In genomic region chr17:16997514-16998429, GRCh38 we compare ENCODE assay signal across 10 cellular contexts.
DNase-seq lines count a peak whose midpoint lies in the region; ATAC-seq, FAIRE-seq and TF ChIP-seq lines count a peak whose summit lies in the region.
"Had no signal": no experiment of that assay in that cellular context is flagged by ENCODE, and none has a peak within 500 bp of the region (broad histone marks: within the 10 kb centered on the region; RNA-seq: fewer than 3 reads in every experiment).

No MANE protein-coding gene starts in this region.

- no peak for FAIRE-seq in D721Med (lab: Jason Lieb, UNC)

- in situ Hi-C loops in GM13977 (cut with MboI; ENCODE audit: low pct_unique_long_range_greater_than_20kb, low sequenced_read_pairs, unreplicated experiment), result no loop called here

- peak; percentile 59 for ATAC-seq in HG03442 (IDR thresholded peaks at IDR 0.05; ENCODE audit: unreplicated experiment)
- no peak for ATAC-seq in GM19328 (IDR thresholded peaks at IDR 0.05; ENCODE audit: unreplicated experiment)

- TF ChIP-seq CTCF in retinal pigment epithelial cell (conservative IDR thresholded peaks at IDR 0.05; ENCODE audit: low read depth, low read length), result peak; percentile 82
- TF ChIP-seq CTCF in D721Med (IDR thresholded peaks at IDR 0.05; ENCODE audit: insufficient read depth, missing control alignments), result no peak
- no peak for TF ChIP-seq CTCF in GM13977 (IDR thresholded peaks at IDR 0.05; ENCODE audit: extremely low read depth, insufficient read depth, missing control alignments)

- no peak overlapping the region for H3K4me3 ChIP-seq in retinal pigment epithelial cell (ENCODE audit: low read length)

- DNase-seq in activated gamma-delta T cell treated with Interleukin-2 at 50 U/mL for 16 hours (peak; percentile 76), activated gamma-delta T cell (lab: John Stamatoyannopoulos, UW) (no peak), retinal pigment epithelial cell (ENCODE audit: low read depth) (no peak), D721Med (ENCODE audit: insufficient read length, low spot score) (no peak), GM13977 (ENCODE audit: low spot score) (no peak)
- DNase-seq in activated CD8-positive, alpha-beta memory T cell treated with anti-CD3 and anti-CD28 coated beads, Interleukin-2, amount 50 U/mL, for 1 hour (ENCODE audit: extremely low read depth), result peak; percentile 24
- DNase-seq: mesendoderm, NCI-H1694 had no signal

Comparison
In these comparisons a context has a peak if more than half of its experiments do, and no peak if none do; other contexts are left out.
1. DNase-seq: peak in activated gamma-delta T cell treated with Interleukin-2 at 50 U/mL for 16 hours (single experiment) and activated CD8-positive, alpha-beta memory T cell treated with anti-CD3 and anti-CD28 coated beads, Interleukin-2, amount 50 U/mL, for 1 hour (single experiment); none in activated gamma-delta T cell (single experiment), retinal pigment epithelial cell (single experiment), D721Med (single experiment) and GM13977 (single experiment).